ENCODE assay signal across 10 cellular contexts in genomic region chr12:14860490-14860889, GRCh38. TPM values are rescaled to one million over a fixed set of nuclear protein-coding genes. Genes with fewer than 3 reads are reported as not detected.
"Had no signal": no experiment of that assay in that cellular context is flagged by ENCODE, and none has a peak within 500 bp of the region (broad histone marks: within the 10 kb centered on the region; RNA-seq: fewer than 3 reads in every experiment).

No MANE protein-coding gene starts in this region.

- DNase-seq: IMR-90, KBM-7, KG1 had no signal

- ATAC-seq: HepG2 had no signal

- FAIRE-seq: HepG2, HTR-8/SVneo had no signal

- H3K27ac ChIP-seq: HL-60, KMS-11 had no signal

- H3K4me2 ChIP-seq: KMS-11 had no signal

- H3K9ac ChIP-seq: KMS-11 had no signal

RNA-seq across cellular contexts. Expression of gene ART4, which starts 17.2 kb away (rescaled TPM):
- total RNA-seq: HT-29, HT1080, IMR-90 had no signal
- polyA plus RNA-seq: IgD-negative memory B cell, IMR-90 had no signal

RNA-seq across cellular contexts. Expression of gene MGP, which starts 25.2 kb away (rescaled TPM):
- total RNA-seq: HepG2 had no signal
- polyA plus RNA-seq: HepG2, IgD-negative memory B cell had no signal

RNA-seq across cellular contexts. Expression of gene SMCO3, which starts 46.5 kb away (rescaled TPM):
- total RNA-seq: HT-29, HT1080 had no signal
- polyA plus RNA-seq: IgD-negative memory B cell had no signal
